Comparison of ENCODE assay signal across 9 cellular contexts in genomic region chr12:71665109-71665476, GRCh38. TPM values are rescaled to one million over a fixed set of nuclear protein-coding genes. Genes with fewer than 3 reads are reported as not detected.
DNase-seq lines count a peak whose midpoint lies in the region; ATAC-seq and TF ChIP-seq lines count a peak whose summit lies in the region.
"Had no signal": no experiment of that assay in that cellular context is flagged by ENCODE, and none has a peak within 500 bp of the region (broad histone marks: within the 10 kb centered on the region; RNA-seq: fewer than 3 reads in every experiment).

No MANE protein-coding gene starts in this region.

- ATAC-seq in gastroesophageal sphincter: no peak
- ATAC-seq in GM18498 (IDR thresholded peaks at IDR 0.05; ENCODE audit: unreplicated experiment): no peak

- H3F3A ChIP-seq in SU-DHL-6 (ENCODE audit: insufficient read depth) (peaks cover 11% of the 10 kb centered on the region), smooth muscle cell (ENCODE audit: low read depth) (no peaks in the 10 kb centered on the region)

- H3K4me1 ChIP-seq in gastroesophageal sphincter (peaks cover 0 to 42% (median 12%) of the 10 kb centered on the region in 3 donors), smooth muscle cell (ENCODE audit: low read depth) (peaks cover 30% of the 10 kb centered on the region)

- no peak for TF ChIP-seq POLR2A in gastroesophageal sphincter (IDR thresholded peaks at IDR 0.05)

- peaks cover 53% of the 10 kb centered on the region for H3K79me2 ChIP-seq in SU-DHL-6 (ENCODE audit: insufficient read depth, low read length)
- H3K79me2 ChIP-seq in smooth muscle cell (ENCODE audit: low read depth): peaks cover 62% of the 10 kb centered on the region

- DNase-seq in NCI-H345 (lab: John Stamatoyannopoulos, UW) (peak; percentile 33), NCI-H345 treated with DMSO at 0.1 percent for 48 hours (lab: John Stamatoyannopoulos, UW; ENCODE audit: unreplicated experiment) (no peak), smooth muscle cell (lab: John Stamatoyannopoulos, UW; ENCODE audit: unreplicated experiment) (no peak), amygdala (lab: John Stamatoyannopoulos, UW) (no peak), HK-2 (ENCODE audit: unreplicated experiment) (no peak)

- peak overlapping the region; percentile 78 for H3K4me3 ChIP-seq in SU-DHL-6 (ENCODE audit: insufficient read depth, low read length, poor library complexity, severe bottlenecking)
- peak overlapping the region; percentile 65 to 80 for H3K4me3 ChIP-seq in gastroesophageal sphincter
- peak overlapping the region; percentile 96 for H3K4me3 ChIP-seq in smooth muscle cell

- TF ChIP-seq CTCF in SU-DHL-6 (IDR thresholded peaks at IDR 0.05; ENCODE audit: insufficient read depth, low read length, poor library complexity, severe bottlenecking) (no peak), gastroesophageal sphincter (IDR thresholded peaks at IDR 0.05) (no peak), smooth muscle cell (IDR thresholded peaks at IDR 0.05; ENCODE audit: borderline replicate concordance, insufficient read depth, poor library complexity, severe bottlenecking) (no peak)

- H3K36me3 ChIP-seq in SU-DHL-6 (ENCODE audit: low read length): peaks cover 3% of the 10 kb centered on the region; the same call in 1 of the 2 replicates
- H3K36me3 ChIP-seq in gastroesophageal sphincter: peaks cover 0 to 1% of the 10 kb centered on the region in 2 donors
- H3K36me3 ChIP-seq in smooth muscle cell (ENCODE audit: low read depth): no peaks in the 10 kb centered on the region

- H2AFZ ChIP-seq in SU-DHL-6 (ENCODE audit: low read depth, low read length, severe bottlenecking) (peak overlapping the region; percentile 58), smooth muscle cell (ENCODE audit: low read depth) (peak overlapping the region; percentile 95)

- H3K9me3 ChIP-seq in SU-DHL-6 (ENCODE audit: insufficient read depth, low read length): no peaks in the 10 kb centered on the region
- no peaks in the 10 kb centered on the region for H3K9me3 ChIP-seq in gastroesophageal sphincter
- H3K9me3 ChIP-seq in smooth muscle cell (replicated peaks; ENCODE audit: low read depth): no peaks in the 10 kb centered on the region
- H3K9me3 ChIP-seq: mucosa of descending colon had no signal

- TF ChIP-seq EP300 in gastroesophageal sphincter (IDR thresholded peaks at IDR 0.05): no peak

- H3K9ac ChIP-seq in SU-DHL-6 (ENCODE audit: low read length) (peak overlapping the region; percentile 75), smooth muscle cell (ENCODE audit: low read depth) (peak overlapping the region; percentile 99)

- H4K20me1 ChIP-seq in SU-DHL-6 (ENCODE audit: low read depth, low read length): peaks cover 12% of the 10 kb centered on the region
- H4K20me1 ChIP-seq in smooth muscle cell (ENCODE audit: low read depth): peaks cover 26% of the 10 kb centered on the region

- H3K4me2 ChIP-seq in SU-DHL-6 (ENCODE audit: low read depth, low read length, poor library complexity, severe bottlenecking): peak overlapping the region; percentile 93
- peak overlapping the region; percentile 97 for H3K4me2 ChIP-seq in smooth muscle cell

- H3K27ac ChIP-seq in SU-DHL-6 (ENCODE audit: low read depth, low read length): peak overlapping the region; percentile 97
- H3K27ac ChIP-seq in gastroesophageal sphincter: peak overlapping the region; percentile 91 to 98 (median 94)
- peak overlapping the region; percentile 98 for H3K27ac ChIP-seq in smooth muscle cell (ENCODE audit: low read depth)

- H3K9me2 ChIP-seq in SU-DHL-6 (replicated peaks; ENCODE audit: insufficient read depth, low read length): no peaks in the 10 kb centered on the region

- no peaks in the 10 kb centered on the region for H3K27me3 ChIP-seq in SU-DHL-6 (ENCODE audit: low read length)
- H3K27me3 ChIP-seq in gastroesophageal sphincter: no peaks in the 10 kb centered on the region
- no peaks in the 10 kb centered on the region for H3K27me3 ChIP-seq in smooth muscle cell (ENCODE audit: low read depth)

- 8 to 12% methylated on average over 4 of the region's 4 CpGs for WGBS in gastroesophageal sphincter (ENCODE audit: low coverage in 1 of 2), 2 donors
- WGBS in smooth muscle cell (ENCODE audit: low lambda C conversion rate): 22% methylated on average over 4 of the region's 4 CpGs

RNA-seq across cellular contexts. Expression of gene THAP2, which starts 1.0 kb away (rescaled TPM):
- total RNA-seq in gastroesophageal sphincter (10 to 100 TPM in 1 of 4 donors, 1 to 10 TPM in 3; 2.3 to 19.5 (median 6.1) TPM), smooth muscle cell (18.1 and 33.3 TPM in 2 replicates)
- 7.9 and 8.8 TPM in 2 replicates for polyA plus RNA-seq in smooth muscle cell

RNA-seq across cellular contexts. Expression of gene ZFC3H1, which starts 1.4 kb away (rescaled TPM):
- total RNA-seq in gastroesophageal sphincter (10 to 100 TPM; 17.1 to 65.2 (median 30.3) TPM), smooth muscle cell (52.9 and 60.2 TPM in 2 replicates)
- 17.5 and 27.3 TPM in 2 replicates for polyA plus RNA-seq in smooth muscle cell

RNA-seq across cellular contexts. Expression of gene TMEM19, which starts 20.8 kb away (rescaled TPM):
- total RNA-seq in gastroesophageal sphincter (10 to 100 TPM; 15.5 to 28.9 (median 19.9) TPM), smooth muscle cell (11.8 and 19.6 TPM in 2 replicates)
- polyA plus RNA-seq in smooth muscle cell: 7.1 and 8.3 TPM in 2 replicates
